In genomic region chr4:5019274-5019673, GRCh38 we compare ENCODE assay signal across 11 cellular contexts. TPM values are rescaled to one million over a fixed set of nuclear protein-coding genes. Genes with fewer than 3 reads are reported as not detected.
DNase-seq lines count a peak whose midpoint lies in the region; ATAC-seq and TF ChIP-seq lines count a peak whose summit lies in the region.
"Had no signal": no experiment of that assay in that cellular context is flagged by ENCODE, and none has a peak within 500 bp of the region (broad histone marks: within the 10 kb centered on the region; RNA-seq: fewer than 3 reads in every experiment).

Gene CYTL1, minus strand, starts transcription at chr4:5019458. Its CDS starts 13 bp downstream, at chr4:5019445.

- DNase-seq in A673 (ENCODE audit: low spot score): no peak
- peak; percentile 46 for DNase-seq in KBM-7
- DNase-seq in mucosa of gallbladder (ENCODE audit: low spot score): no peak
- DNase-seq in DMS53 (lab: John Stamatoyannopoulos, UW): no peak
- no peak for DNase-seq in NCI-H510A treated with DMSO at 0.1 percent for 48 hours (lab: John Stamatoyannopoulos, UW)
- DNase-seq in GM13977 (ENCODE audit: low spot score): no peak
- DNase-seq: CD8-positive, alpha-beta memory T cell; cerebellar nuclear complex; spleen had no signal

- no peak for TF ChIP-seq CTCF in A673 (conservative IDR thresholded peaks at IDR 0.05; ENCODE audit: low read depth, low read length)
- TF ChIP-seq CTCF in GM13977 (IDR thresholded peaks at IDR 0.05; ENCODE audit: extremely low read depth, insufficient read depth, missing control alignments): no peak

- peaks cover 14% of the 10 kb centered on the region for H3K4me1 ChIP-seq in A673 (ENCODE audit: insufficient read depth, low read length, poor library complexity, severe bottlenecking)

- H3K27me3 ChIP-seq in A673 (replicated peaks; ENCODE audit: insufficient read depth, low read depth, low read length, poor library complexity): no peaks in the 10 kb centered on the region

- H3K27ac ChIP-seq in A673 (ENCODE audit: low read depth, low read length, poor library complexity, severe bottlenecking): no peak within 1 kb of the TSS
- H3K27ac ChIP-seq: spleen had no signal

- H3K4me3 ChIP-seq in A673 (ENCODE audit: low read depth, low read length, poor library complexity, severe bottlenecking): peak within 1 kb of the TSS; percentile 40

- no peak for ATAC-seq in GM21381 (IDR thresholded peaks at IDR 0.05; ENCODE audit: unreplicated experiment)

- no peaks in the 10 kb centered on the region for H3K36me3 ChIP-seq in A673 (ENCODE audit: insufficient read depth, low read length, poor library complexity, severe bottlenecking)
- H3K36me3 ChIP-seq: spleen had no signal

- no peaks in the 10 kb centered on the region for H3K9me3 ChIP-seq in A673 (ENCODE audit: low read depth, low read length, poor library complexity, severe bottlenecking)

- in situ Hi-C loops in KBM-7 (cut with MboI; ENCODE audit: low pct_unique_long_range_greater_than_20kb, low sequenced_read_pairs) (no loop called here), endometrial microvascular endothelial cells (cut with HindIII; ENCODE audit: inconsistent ontology term, low pct_unique_long_range_greater_than_20kb, low sequenced_read_pairs) (no loop called here), GM13977 (cut with MboI; ENCODE audit: low pct_unique_long_range_greater_than_20kb, low sequenced_read_pairs, unreplicated experiment) (no loop called here)

- no TSS peak for BruUV-seq in A673 (replicated peaks; lab: Mats Ljungman, UMichigan)

- intact Hi-C loops in A673 (cut with micrococcal nuclease; ENCODE audit: unreplicated experiment): no loop called here

- POLR2A ChIA-PET in A673 (lab: Charles Lee; ENCODE audit: low non-redundant PET): no interaction called here

- CTCF ChIA-PET in A673 (lab: Charles Lee): no interaction called here

RNA-seq across cellular contexts. Expression of gene CYTL1, which starts in this region (rescaled TPM):
- total RNA-seq in A673 (2021): 7.5 and 9.1 TPM in 2 replicates
- 165 TPM for total RNA-seq in endometrial microvascular endothelial cells (ENCODE audit: inconsistent ontology term)
- total RNA-seq in mucosa of gallbladder: 10.7 TPM
- total RNA-seq: CD8-positive, alpha-beta memory T cell had no signal

Comparison
In these comparisons a context has a peak if more than half of its experiments do, and no peak if none do; other contexts are left out.
1. RNA of gene CYTL1 (total RNA-seq): 165 TPM in endometrial microvascular endothelial cells (single experiment); 10.7 TPM in mucosa of gallbladder (single experiment) and 7.5 to 9.1 TPM in A673; every median in the first group is over 10 times any median in the second.